ENCODE assay signal across 10 cellular contexts in genomic region chr6:75431379-75431778, GRCh38.
A peak's percentile ranks its signal among the peaks of the same experiment; 100 is the strongest.
DNase-seq lines count a peak whose midpoint lies in the region; ATAC-seq, FAIRE-seq and TF ChIP-seq lines count a peak whose summit lies in the region.
"Had no signal": no experiment of that assay in that cellular context is flagged by ENCODE, and none has a peak within 500 bp of the region (broad histone marks: within the 10 kb centered on the region; RNA-seq: fewer than 3 reads in every experiment).

No MANE protein-coding gene starts in this region.

- DNase-seq in RPMI8226: peak; percentile 53
- peak; percentile 30 to 56 for DNase-seq in cardiac muscle cell (ENCODE audit: low read depth in 1 of 2, low spot score in 1 of 2)
- peak; percentile 81 for DNase-seq in renal cortical epithelial cell (ENCODE audit: low read depth)
- no peak for DNase-seq in A673 (ENCODE audit: low spot score)
- no peak for DNase-seq in PC-9
- no peak for DNase-seq in H54 (ENCODE audit: insufficient read length, low spot score)
- DNase-seq: naive thymus-derived CD4-positive, alpha-beta T cell; NCI-H1694 treated with DMSO at 0.1 percent for 48 hours had no signal

- POLR2A ChIA-PET in A673 (lab: Charles Lee; ENCODE audit: low non-redundant PET) (no interaction called here), PC-9 (lab: Charles Lee; ENCODE audit: unreplicated experiment) (no interaction called here)

- H3K36me3 ChIP-seq in cardiac muscle cell: no peaks in the 10 kb centered on the region
- no peaks in the 10 kb centered on the region for H3K36me3 ChIP-seq in A673 (ENCODE audit: insufficient read depth, low read length, poor library complexity, severe bottlenecking)
- no peaks in the 10 kb centered on the region for H3K36me3 ChIP-seq in PC-9 (ENCODE audit: low read depth)

- no peak for FAIRE-seq in H54 (lab: Jason Lieb, UNC)

- CTCF ChIA-PET in A673 (lab: Charles Lee) (no interaction called here), PC-9 (lab: Charles Lee) (no interaction called here)

- H3K27me3 ChIP-seq in cardiac muscle cell (no peaks in the 10 kb centered on the region), A673 (replicated peaks; ENCODE audit: insufficient read depth, low read depth, low read length, poor library complexity) (no peaks in the 10 kb centered on the region), PC-9 (ENCODE audit: insufficient read depth, low read depth) (no peaks in the 10 kb centered on the region)

- intact Hi-C loops in A673 (cut with micrococcal nuclease; ENCODE audit: unreplicated experiment): no loop called here
- intact Hi-C loops in PC-9 (cut with micrococcal nuclease; ENCODE audit: unreplicated experiment): no loop called here

- H3K9me2 ChIP-seq in PC-9 (ENCODE audit: insufficient read depth): no peaks in the 10 kb centered on the region; the same call in 1 of the 2 replicates

- BruUV-seq in A673 (replicated peaks; lab: Mats Ljungman, UMichigan): no TSS peak
- no TSS peak for BruUV-seq in PC-9 (replicated peaks; lab: Mats Ljungman, UMichigan)

- no peaks in the 10 kb centered on the region for H3K79me2 ChIP-seq in PC-9 (ENCODE audit: low read depth)

- H3K4me2 ChIP-seq in PC-9: no peak overlapping the region

- H3K4me1 ChIP-seq in cardiac muscle cell (ENCODE audit: low read depth): peaks cover 33% of the 10 kb centered on the region
- no peaks in the 10 kb centered on the region for H3K4me1 ChIP-seq in A673 (ENCODE audit: insufficient read depth, low read length, poor library complexity, severe bottlenecking)
- no peaks in the 10 kb centered on the region for H3K4me1 ChIP-seq in PC-9 (replicated peaks; ENCODE audit: insufficient read depth)

- no peaks in the 10 kb centered on the region for H4K20me1 ChIP-seq in PC-9 (ENCODE audit: insufficient read depth)

- H3K9me3 ChIP-seq in cardiac muscle cell (ENCODE audit: low read depth) (no peaks in the 10 kb centered on the region), A673 (ENCODE audit: low read depth, low read length, poor library complexity, severe bottlenecking) (no peaks in the 10 kb centered on the region), PC-9 (ENCODE audit: insufficient read depth, low read depth) (no peaks in the 10 kb centered on the region)

- TF ChIP-seq CTCF in cardiac muscle cell (IDR thresholded peaks at IDR 0.05; ENCODE audit: low read depth, low read length): no peak
- no peak for TF ChIP-seq CTCF in A673 (conservative IDR thresholded peaks at IDR 0.05; ENCODE audit: low read depth, low read length)
- TF ChIP-seq CTCF in PC-9 (conservative IDR thresholded peaks at IDR 0.05): no peak

- no peak for TF ChIP-seq POLR2A in H54 (IDR thresholded peaks at IDR 0.05; ENCODE audit: low read depth, low read length)

- H3K4me3 ChIP-seq in cardiac muscle cell (no peak overlapping the region), A673 (ENCODE audit: low read depth, low read length, poor library complexity, severe bottlenecking) (no peak overlapping the region), PC-9 (no peak overlapping the region)

- H3F3A ChIP-seq in PC-9 (ENCODE audit: insufficient read depth, low read depth): no peaks in the 10 kb centered on the region

- peak overlapping the region; percentile 77 for H3K27ac ChIP-seq in cardiac muscle cell
- H3K27ac ChIP-seq in A673 (ENCODE audit: low read depth, low read length, poor library complexity, severe bottlenecking): no peak overlapping the region
- no peak overlapping the region for H3K27ac ChIP-seq in PC-9

- no peak overlapping the region for H2AFZ ChIP-seq in PC-9

- ATAC-seq in GM19025 (IDR thresholded peaks at IDR 0.05; ENCODE audit: low read depth, unreplicated experiment): peak; percentile 49
- no peak for ATAC-seq in GM21360 (IDR thresholded peaks at IDR 0.05; ENCODE audit: unreplicated experiment)
- ATAC-seq: naive thymus-derived CD4-positive, alpha-beta T cell had no signal

Comparison
In these comparisons a context has a peak if more than half of its experiments do, and no peak if none do; other contexts are left out.
1. DNase-seq: peak in RPMI8226 (single experiment), cardiac muscle cell (2 of 2) and renal cortical epithelial cell (single experiment); none in A673 (single experiment), PC-9 (0 of 2) and H54 (single experiment).